Comparison of ENCODE assay signal across 16 cellular contexts in the genomic region with DNA sequence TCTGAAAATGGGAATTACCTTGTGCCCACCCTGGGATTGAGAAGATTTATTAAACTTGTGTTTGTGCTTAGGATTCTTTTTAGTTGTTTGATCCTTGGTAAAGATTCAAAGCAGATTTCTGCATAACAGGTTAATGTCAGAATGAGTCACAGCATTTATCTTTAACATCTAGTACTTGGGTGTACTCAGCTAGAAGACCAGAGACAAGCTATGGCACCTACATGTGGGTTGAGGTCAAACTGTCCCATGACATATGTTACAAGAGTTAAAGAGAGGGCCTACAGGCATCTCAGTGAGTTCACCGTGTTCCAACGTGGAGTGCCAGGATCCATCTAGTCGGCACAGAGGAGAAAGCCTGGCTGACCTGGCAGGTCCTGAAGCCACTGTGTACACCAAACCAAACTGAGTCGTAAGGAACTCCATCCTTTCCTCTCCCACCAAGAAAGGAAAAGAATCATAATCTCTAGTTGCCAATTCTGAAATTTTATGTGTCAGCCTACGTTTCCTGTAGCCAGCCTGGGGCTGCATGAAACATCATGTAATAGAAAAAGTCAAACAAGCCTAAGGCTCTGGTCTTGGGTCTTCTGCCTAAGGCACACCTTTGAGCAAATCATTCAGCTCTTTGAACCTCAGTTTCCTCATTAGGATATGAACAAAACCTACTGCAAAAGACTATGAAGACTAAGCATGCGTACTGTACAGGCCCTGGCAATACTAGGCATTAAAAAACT.
DNase-seq lines count a peak whose midpoint lies in the region; ATAC-seq and TF ChIP-seq lines count a peak whose summit lies in the region.
"Had no signal": no experiment of that assay in that cellular context is flagged by ENCODE, and none has a peak within 500 bp of the region (broad histone marks: within the 10 kb centered on the region; RNA-seq: fewer than 3 reads in every experiment).

No MANE protein-coding gene starts in this region.

- H3K27ac ChIP-seq in tibial artery: peak overlapping the region; percentile 44 to 53
- H3K27ac ChIP-seq: BLaER1, KMS-11 had no signal

- H3K36me3 Mint-ChIP-seq in T-helper 2 cell treated with Interferon-gamma antibody and Interleukin-4, amounts not matched to agents 5 μg/mL and 100 μg/mL, for 36 hours (ENCODE audit: low read depth): peaks cover 31% of the 10 kb centered on the region
- H3K36me3 Mint-ChIP-seq: natural killer cell had no signal

- ATAC-seq in GM21619 (IDR thresholded peaks at IDR 0.05; ENCODE audit: unreplicated experiment) (no peak), GM21529 (IDR thresholded peaks at IDR 0.05; ENCODE audit: unreplicated experiment) (no peak)

- no peaks in the 10 kb centered on the region for H3K27me3 ChIP-seq in tibial artery
- H3K27me3 ChIP-seq: BLaER1 had no signal

- peak overlapping the region; percentile 89 for H3K4me3 Mint-ChIP-seq in T-helper 2 cell treated with Interferon-gamma antibody and Interleukin-4, amounts not matched to agents 5 μg/mL and 100 μg/mL, for 36 hours
- H3K4me3 Mint-ChIP-seq: natural killer cell had no signal

- no peaks in the 10 kb centered on the region for H3K27me3 Mint-ChIP-seq in T-helper 2 cell treated with Interferon-gamma antibody and Interleukin-4, amounts not matched to agents 5 μg/mL and 100 μg/mL, for 36 hours (ENCODE audit: low read depth)

- TF ChIP-seq CTCF in epithelial cell of esophagus (IDR thresholded peaks at IDR 0.05; ENCODE audit: insufficient read depth, low read depth, low read length, missing control alignments) (no peak), tibial artery (IDR thresholded peaks at IDR 0.05) (no peak)

- intact Hi-C loops in tibial artery (cut with DNase I; ENCODE audit: low total_unique reads): no loop called here

- H3K4me3 ChIP-seq in epithelial cell of esophagus (ENCODE audit: low read length) (no peak overlapping the region), tibial artery (no peak overlapping the region)
- H3K4me3 ChIP-seq: BLaER1 had no signal

- peaks cover 4% of the 10 kb centered on the region for H3K9me3 Mint-ChIP-seq in T-helper 2 cell treated with Interferon-gamma antibody and Interleukin-4, amounts not matched to agents 5 μg/mL and 100 μg/mL, for 36 hours
- H3K9me3 Mint-ChIP-seq: natural killer cell had no signal

- H3K36me3 ChIP-seq in tibial artery: peaks cover 0 to 9% (median 7%) of the 10 kb centered on the region in 3 donors

- peak; percentile 10 for DNase-seq in stimulated activated CD4-positive, alpha-beta T cell treated with anti-CD3 and anti-CD28 coated beads, Interleukin-1b, Interleukin-23, amount 100 ng/mL, for 48 hours
- DNase-seq in stimulated activated CD4-positive, alpha-beta T cell treated with anti-CD3 and anti-CD28 coated beads, Interleukin-4, amount 100 ng/mL, for 4 hours: no peak
- DNase-seq in T-helper 2 cell treated with Interferon-gamma antibody and Interleukin-4, amounts not matched to agents 5 μg/mL and 100 μg/mL, for 36 hours (ENCODE audit: low spot score): peak; percentile 71
- DNase-seq in epithelial cell of esophagus (ENCODE audit: low read depth) (peak; percentile 30), tibial artery (no peak), AG08396 (ENCODE audit: low spot score) (no peak)
- DNase-seq: amniotic stem cell; cerebellar nuclear complex; natural killer cell; NCI-H146; NCI-H446; stimulated activated CD4-positive, alpha-beta T cell treated with anti-CD3 and anti-CD28 coated beads, Interleukin-12 subunit alpha, Interleukin-12 subunit beta, amount 100 ng/mL, for 4 hours had no signal

- peaks cover 0 to 80% (median 44%) of the 10 kb centered on the region in 4 donors for H3K4me1 ChIP-seq in tibial artery
- H3K4me1 ChIP-seq: BLaER1 had no signal

- H3K9me3 ChIP-seq in tibial artery: no peaks in the 10 kb centered on the region
- H3K9me3 ChIP-seq: BLaER1 had no signal

- peaks cover 48% of the 10 kb centered on the region for H3K4me1 Mint-ChIP-seq in T-helper 2 cell treated with Interferon-gamma antibody and Interleukin-4, amounts not matched to agents 5 μg/mL and 100 μg/mL, for 36 hours (ENCODE audit: low read depth)

- peak overlapping the region; percentile 99 for H3K27ac Mint-ChIP-seq in T-helper 2 cell treated with Interferon-gamma antibody and Interleukin-4, amounts not matched to agents 5 μg/mL and 100 μg/mL, for 36 hours
- H3K27ac Mint-ChIP-seq: natural killer cell had no signal

Comparison
In these comparisons a context has a peak if more than half of its experiments do, and no peak if none do; other contexts are left out.
1. DNase-seq: peak in stimulated activated CD4-positive, alpha-beta T cell treated with anti-CD3 and anti-CD28 coated beads, Interleukin-1b, Interleukin-23, amount 100 ng/mL, for 48 hours (single experiment), T-helper 2 cell treated with Interferon-gamma antibody and Interleukin-4, amounts not matched to agents 5 μg/mL and 100 μg/mL, for 36 hours (single experiment) and epithelial cell of esophagus (single experiment); none in stimulated activated CD4-positive, alpha-beta T cell treated with anti-CD3 and anti-CD28 coated beads, Interleukin-4, amount 100 ng/mL, for 4 hours (0 of 2), tibial artery (0 of 2) and AG08396 (single experiment).